11 cellular contexts compared by ENCODE assay signal in the genomic region with DNA sequence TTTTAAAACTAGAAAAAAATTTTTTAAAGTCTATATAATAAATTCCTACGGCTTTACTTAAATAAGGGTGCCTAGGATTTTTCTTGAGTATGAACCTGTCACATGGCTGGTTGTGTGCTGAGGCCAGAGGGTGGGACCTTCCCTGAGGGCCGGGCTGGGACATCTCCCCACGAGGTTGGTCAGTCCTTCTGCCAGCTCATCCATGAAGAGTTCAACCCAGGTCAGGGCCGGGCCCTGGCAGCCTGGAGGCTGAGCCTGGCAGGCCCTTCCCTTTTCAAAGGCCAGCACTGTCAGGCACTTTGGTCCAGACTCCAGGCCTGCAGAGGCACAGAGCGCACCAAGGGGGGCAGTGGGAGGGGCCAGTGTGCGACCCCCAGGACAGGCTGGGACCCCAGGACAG. TPM values are rescaled to one million over a fixed set of nuclear protein-coding genes. Genes with fewer than 3 reads are reported as not detected.
DNase-seq lines count a peak whose midpoint lies in the region; ATAC-seq and TF ChIP-seq lines count a peak whose summit lies in the region.
"Had no signal": no experiment of that assay in that cellular context is flagged by ENCODE, and none has a peak within 500 bp of the region (broad histone marks: within the 10 kb centered on the region; RNA-seq: fewer than 3 reads in every experiment).

No MANE protein-coding gene starts in this region.

- no peak for TF ChIP-seq POLR2A in stomach (IDR thresholded peaks at IDR 0.05)

- TF ChIP-seq CTCF in stomach (IDR thresholded peaks at IDR 0.05) = no peak

- H3K9me3 ChIP-seq in right cardiac atrium (ENCODE audit: control insufficient read depth, low read length) (no peaks in the 10 kb centered on the region), stomach (no peaks in the 10 kb centered on the region)
- H3K9me3 ChIP-seq: spleen had no signal

- H3K27ac ChIP-seq in right cardiac atrium (ENCODE audit: low read length) = no peak overlapping the region
- H3K27ac ChIP-seq in stomach = no peak overlapping the region

- no peak overlapping the region for H3K4me3 ChIP-seq in right cardiac atrium (ENCODE audit: low read length)
- no peak overlapping the region for H3K4me3 ChIP-seq in stomach
- H3K4me3 ChIP-seq: spleen had no signal

- WGBS in right cardiac atrium = 36% methylated on average over 6 of the region's 6 CpGs
- 34 to 42% (median 39%) methylated on average over 4 to 6 of the region's 6 CpGs for WGBS in stomach, 5 donors

- H3K4me1 ChIP-seq in right cardiac atrium (ENCODE audit: control insufficient read depth, insufficient read depth, low read length) (no peaks in the 10 kb centered on the region), stomach (peaks cover 0 to 7% (median 2%) of the 10 kb centered on the region in 4 donors)

- no peak for TF ChIP-seq EP300 in stomach (IDR thresholded peaks at IDR 0.05)

- intact Hi-C loops in right cardiac atrium (cut with DNase I) = no loop called here
- intact Hi-C loops in stomach (cut with DNase I; ENCODE audit: low total_unique reads) = no loop called here

- no peaks in the 10 kb centered on the region for H3K36me3 ChIP-seq in stomach
- H3K36me3 ChIP-seq: spleen had no signal

- H3K27me3 ChIP-seq in right cardiac atrium (ENCODE audit: control insufficient read depth, insufficient read depth) (no peaks in the 10 kb centered on the region), stomach (no peaks in the 10 kb centered on the region)

- ATAC-seq in right cardiac atrium (peak; percentile 94 to 96), HG02852 (IDR thresholded peaks at IDR 0.05; ENCODE audit: unreplicated experiment) (no peak)

- DNase-seq in HK-2 (ENCODE audit: unreplicated experiment) = peak; percentile 78
- DNase-seq in T1000 (lab: John Stamatoyannopoulos, UW) = peak; percentile 26
- DNase-seq in right cardiac atrium = peak; percentile 76 to 90 (median 90)
- DNase-seq in stomach = peak; percentile 52
- no peak for DNase-seq in activated naive CD4-positive, alpha-beta T cell (lab: John Stamatoyannopoulos, UW)
- DNase-seq in NCI-H1092 (lab: John Stamatoyannopoulos, UW) = no peak
- no peak for DNase-seq in NCI-H524 treated with DMSO at 0.1 percent for 48 hours (lab: John Stamatoyannopoulos, UW)
- DNase-seq: activated gamma-delta T cell, SHP77, spleen had no signal

RNA-seq across cellular contexts. Expression of a gene that starts 31.8 kb away (rescaled TPM):
- 10 to 100 TPM; 41.5 to 51.3 (median 49.4) TPM for total RNA-seq in right cardiac atrium
- polyA plus RNA-seq in right cardiac atrium = 46.7 TPM
- 100 to 1,000 TPM in 2 of 5 donors, 10 to 100 TPM in 3; 30.7 to 279 (median 48.7) TPM for total RNA-seq in stomach
- polyA plus RNA-seq in stomach = 100 to 1,000 TPM in 1 of 3 donors, 10 to 100 TPM in 2; 63.8 to 211 (median 82.2) TPM

Comparison
In these comparisons a context has a peak if more than half of its experiments do, and no peak if none do; other contexts are left out.
1. DNase-seq: peak in HK-2 (single experiment), T1000 (single experiment), right cardiac atrium (3 of 3) and stomach (single experiment); none in activated naive CD4-positive, alpha-beta T cell (0 of 4), NCI-H1092 (single experiment) and NCI-H524 treated with DMSO at 0.1 percent for 48 hours (single experiment).